ENCODE assay signal across 8 cellular contexts in the genomic region with DNA sequence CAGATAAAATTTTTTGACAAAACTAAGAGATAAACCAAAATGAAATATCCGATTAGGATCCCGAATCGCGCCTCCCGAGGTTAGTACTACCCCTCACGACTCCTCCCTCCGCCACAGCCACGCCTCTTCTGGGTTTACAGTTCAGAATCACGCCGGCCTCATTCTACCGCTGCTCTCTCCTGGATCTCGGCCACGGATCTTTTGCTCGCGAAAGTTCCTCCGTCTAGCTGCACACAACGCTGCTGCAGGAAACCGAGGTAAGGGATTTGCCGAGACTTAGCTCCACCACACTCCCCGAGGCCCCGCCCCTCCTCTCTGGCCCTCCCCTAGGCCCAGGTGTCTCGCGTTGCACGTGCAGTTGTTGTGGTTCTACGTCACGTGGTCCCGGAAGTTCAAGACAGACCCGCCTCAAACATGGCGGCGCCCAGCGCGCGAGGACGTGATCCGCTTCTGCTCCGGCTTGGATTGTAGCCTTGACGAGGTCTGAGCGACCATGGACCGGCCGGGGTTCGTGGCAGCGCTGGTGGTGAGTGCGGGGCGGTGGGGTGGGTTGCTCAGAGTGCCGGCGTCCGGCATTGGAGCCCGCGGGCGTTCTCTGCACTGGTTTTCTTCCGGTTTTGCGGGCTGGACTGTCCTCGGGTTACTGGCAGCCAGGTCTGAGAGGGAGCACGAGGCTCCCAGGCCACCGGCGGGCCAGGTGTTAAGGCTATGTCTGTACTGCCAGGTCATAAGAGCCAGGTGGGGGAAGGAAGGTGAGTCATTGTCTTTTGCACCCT. TPM values are rescaled to one million over a fixed set of nuclear protein-coding genes. Genes with fewer than 3 reads are reported as not detected.
A peak's percentile ranks its signal among the peaks of the same experiment; 100 is the strongest.
DNase-seq lines count a peak whose midpoint lies in the region; ATAC-seq lines count a peak whose summit lies in the region.

A gene with protein sequence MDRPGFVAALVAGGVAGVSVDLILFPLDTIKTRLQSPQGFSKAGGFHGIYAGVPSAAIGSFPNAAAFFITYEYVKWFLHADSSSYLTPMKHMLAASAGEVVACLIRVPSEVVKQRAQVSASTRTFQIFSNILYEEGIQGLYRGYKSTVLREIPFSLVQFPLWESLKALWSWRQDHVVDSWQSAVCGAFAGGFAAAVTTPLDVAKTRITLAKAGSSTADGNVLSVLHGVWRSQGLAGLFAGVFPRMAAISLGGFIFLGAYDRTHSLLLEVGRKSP (plus strand): TSS at position 400 of the 776 bp plus-strand sequence. CDS start 94 bp downstream, at position 494.

- peak within 1 kb of the TSS; percentile 60 for H3K4me2 ChIP-seq in mesendoderm (ENCODE audit: low read length)

- no peak within 1 kb of the TSS for H3K27ac ChIP-seq in mesendoderm (ENCODE audit: low read depth, low read length)

- H3K4ac ChIP-seq in mesendoderm (ENCODE audit: low read depth, low read length), result peak within 1 kb of the TSS; percentile 63

- peaks cover 29% of the 10 kb centered on the region for H3K4me1 Mint-ChIP-seq in activated CD8-positive, alpha-beta memory T cell treated with anti-CD3 and anti-CD28 coated beads, Interleukin-2, amount 10 ng/mL, durations not matched to agents 7 days and 5 days

- H3K23ac ChIP-seq in mesendoderm (ENCODE audit: low read length), result no peak within 1 kb of the TSS

- peaks cover 19% of the 10 kb centered on the region for H3K36me3 Mint-ChIP-seq in activated CD8-positive, alpha-beta memory T cell treated with anti-CD3 and anti-CD28 coated beads, Interleukin-2, amount 10 ng/mL, durations not matched to agents 7 days and 5 days

- H3K36me3 ChIP-seq in NT2/D1 (ENCODE audit: insufficient read depth, insufficient read length, low read length) (peaks cover 29% of the 10 kb centered on the region), endocrine pancreas (ENCODE audit: control insufficient read depth, insufficient read depth, low read length) (no peaks in the 10 kb centered on the region), mesendoderm (ENCODE audit: control insufficient read depth, insufficient read depth, low read length) (peaks cover 1% of the 10 kb centered on the region)

- no peaks in the 10 kb centered on the region for H3K9me3 Mint-ChIP-seq in activated CD8-positive, alpha-beta memory T cell treated with anti-CD3 and anti-CD28 coated beads, Interleukin-2, amount 10 ng/mL, durations not matched to agents 7 days and 5 days (ENCODE audit: low read depth)

- H3K18ac ChIP-seq in mesendoderm (ENCODE audit: low read length), result peak within 1 kb of the TSS; percentile 35

- WGBS in mesendoderm (ENCODE audit: extremely low coverage, insufficient coverage, low lambda C conversion rate), result no CpG with 5 or more reads among the region's 56 CpGs

- H3K4me3 ChIP-seq in NT2/D1 (ENCODE audit: insufficient read length, low read depth), result peak within 1 kb of the TSS; percentile 87
- peak within 1 kb of the TSS; percentile 95 for H3K4me3 ChIP-seq in endocrine pancreas (ENCODE audit: control insufficient read depth, insufficient read depth, low read length)
- H3K4me3 ChIP-seq in mesendoderm (ENCODE audit: low read length), result peak within 1 kb of the TSS; percentile 79

- CTCF ChIA-PET in activated CD8-positive, alpha-beta memory T cell treated with anti-CD3 and anti-CD28 coated beads, Interleukin-2, amount 10 ng/mL, durations not matched to agents 7 days and 5 days (lab: Charles Lee), result interaction anchor here (0.8 to 1.6 kb wide), 2 partner anchors 11 to 16 kb away, joined by 3 read pairs; no protein-coding TSS in a partner anchor

- H4K8ac ChIP-seq in mesendoderm (ENCODE audit: low read depth, low read length), result no peak within 1 kb of the TSS

- H2BK15ac ChIP-seq in mesendoderm (replicated peaks; ENCODE audit: low read depth), result no peak within 1 kb of the TSS

- H3K79me1 ChIP-seq in mesendoderm (ENCODE audit: low read length), result peaks cover 2% of the 10 kb centered on the region

- DNase-seq in COR-L47 (lab: John Stamatoyannopoulos, UW), result peak; percentile 85
- DNase-seq in HUDEP-2 (lab: John Stamatoyannopoulos, UW; ENCODE audit: unreplicated experiment in 76 of 76), result peak; percentile 15 to 93 (median 84)
- peak; percentile 94 for DNase-seq in NT2/D1 (ENCODE audit: low read depth, low spot score)
- DNase-seq in activated CD8-positive, alpha-beta memory T cell treated with anti-CD3 and anti-CD28 coated beads, Interleukin-2, amount 10 ng/mL, durations not matched to agents 7 days and 5 days, result peak; percentile 98
- DNase-seq in mesendoderm, result peak; percentile 99
- peak; percentile 96 for DNase-seq in stimulated activated CD8-positive, alpha-beta memory T cell treated with anti-CD3 and anti-CD28 coated beads, Interleukin-15, amount 100 ng/mL, for 1 hour (ENCODE audit: low read depth)

- H3K9ac ChIP-seq in NT2/D1 (ENCODE audit: insufficient read length, low read depth) (peak within 1 kb of the TSS; percentile 87), endocrine pancreas (ENCODE audit: control insufficient read depth, insufficient read depth, low read length) (peak within 1 kb of the TSS; percentile 76), mesendoderm (ENCODE audit: low read length) (peak within 1 kb of the TSS; percentile 72)

- H3K27me3 Mint-ChIP-seq in activated CD8-positive, alpha-beta memory T cell treated with anti-CD3 and anti-CD28 coated beads, Interleukin-2, amount 10 ng/mL, durations not matched to agents 7 days and 5 days, result peaks cover 2% of the 10 kb centered on the region

- no peaks in the 10 kb centered on the region for H3K9me3 ChIP-seq in NT2/D1 (ENCODE audit: insufficient read depth, low read length)
- no peaks in the 10 kb centered on the region for H3K9me3 ChIP-seq in endocrine pancreas (ENCODE audit: control insufficient read depth, low read length)

- ATAC-seq in GM21381 (IDR thresholded peaks at IDR 0.05; ENCODE audit: unreplicated experiment), result peak; percentile 99
- ATAC-seq in activated CD8-positive, alpha-beta memory T cell treated with anti-CD3 and anti-CD28 coated beads, Interleukin-2, amount 10 ng/mL, durations not matched to agents 7 days and 5 days, result peak; percentile 98

- H3K56ac ChIP-seq in mesendoderm (ENCODE audit: low read length), result peak within 1 kb of the TSS; percentile 89

- H3K4me3 Mint-ChIP-seq in activated CD8-positive, alpha-beta memory T cell treated with anti-CD3 and anti-CD28 coated beads, Interleukin-2, amount 10 ng/mL, durations not matched to agents 7 days and 5 days, result peak within 1 kb of the TSS; percentile 89

- H3K4me1 ChIP-seq in NT2/D1 (ENCODE audit: insufficient read depth, insufficient read length), result no peaks in the 10 kb centered on the region
- peaks cover 8% of the 10 kb centered on the region for H3K4me1 ChIP-seq in endocrine pancreas (ENCODE audit: control insufficient read depth, insufficient read depth, low read length)
- no peaks in the 10 kb centered on the region for H3K4me1 ChIP-seq in mesendoderm (ENCODE audit: control insufficient read depth, low read depth, low read length)

- no peak within 1 kb of the TSS for H2BK120ac ChIP-seq in mesendoderm (ENCODE audit: low read depth, low read length)

- peak within 1 kb of the TSS; percentile 92 for H3K27ac Mint-ChIP-seq in activated CD8-positive, alpha-beta memory T cell treated with anti-CD3 and anti-CD28 coated beads, Interleukin-2, amount 10 ng/mL, durations not matched to agents 7 days and 5 days

- no peak within 1 kb of the TSS for H2BK5ac ChIP-seq in mesendoderm (ENCODE audit: low read length)

- H3K27me3 ChIP-seq in NT2/D1 (ENCODE audit: insufficient read depth, insufficient read length), result peaks cover 12% of the 10 kb centered on the region
- no peaks in the 10 kb centered on the region for H3K27me3 ChIP-seq in endocrine pancreas (ENCODE audit: control insufficient read depth, insufficient read depth, low read length)
- no peaks in the 10 kb centered on the region for H3K27me3 ChIP-seq in mesendoderm (ENCODE audit: insufficient read depth, low read length, poor library complexity)

- no peak within 1 kb of the TSS for H4K5ac ChIP-seq in mesendoderm (ENCODE audit: low read length)

- H2AK5ac ChIP-seq in mesendoderm (ENCODE audit: low read length), result no peak within 1 kb of the TSS

- H3K79me2 ChIP-seq in mesendoderm (ENCODE audit: control insufficient read depth, insufficient read depth, low read length), result no peaks in the 10 kb centered on the region

RNA-seq across cellular contexts. Expression of the gene that starts here (rescaled TPM):
- 10 to 100 TPM; 14.5 to 15.6 TPM for total RNA-seq in activated CD8-positive, alpha-beta memory T cell treated with anti-CD3 and anti-CD28 coated beads, Interleukin-2, amount 10 ng/mL, durations not matched to agents 7 days and 5 days
- 15.6 TPM for polyA plus RNA-seq in mesendoderm (2013, experiment 1 of 2)
- polyA plus RNA-seq in mesendoderm (2013, experiment 2 of 2), result 15.3 TPM
